8 cellular contexts compared by ENCODE assay signal in genomic region chr15:63501256-63502089, GRCh38. TPM values are rescaled to one million over a fixed set of nuclear protein-coding genes. Genes with fewer than 3 reads are reported as not detected.
A peak's percentile ranks its signal among the peaks of the same experiment; 100 is the strongest.
DNase-seq lines count a peak whose midpoint lies in the region; ATAC-seq and TF ChIP-seq lines count a peak whose summit lies in the region.

No MANE protein-coding gene starts in this region.

- peaks cover 57% of the 10 kb centered on the region for H3K4me1 Mint-ChIP-seq in activated naive CD8-positive, alpha-beta T cell treated with anti-CD3 and anti-CD28 coated beads for 36 hours
- peaks cover 46% of the 10 kb centered on the region for H3K4me1 Mint-ChIP-seq in osteocyte (ENCODE audit: unreplicated experiment)

- H3K36me3 Mint-ChIP-seq in activated naive CD8-positive, alpha-beta T cell treated with anti-CD3 and anti-CD28 coated beads for 36 hours = peaks cover 5% of the 10 kb centered on the region
- H3K36me3 Mint-ChIP-seq in osteocyte (ENCODE audit: unreplicated experiment) = no peaks in the 10 kb centered on the region

- TF ChIP-seq CTCF in BJ (IDR thresholded peaks at IDR 0.05; ENCODE audit: insufficient read depth, low read depth, low read length) = no peak
- no peak for TF ChIP-seq CTCF in osteocyte (IDR thresholded peaks at IDR 0.05)

- H3K27ac Mint-ChIP-seq in activated naive CD8-positive, alpha-beta T cell treated with anti-CD3 and anti-CD28 coated beads for 36 hours = peak overlapping the region; percentile 97
- peak overlapping the region; percentile 84 for H3K27ac Mint-ChIP-seq in osteocyte (ENCODE audit: unreplicated experiment)

- peaks cover 27% of the 10 kb centered on the region for H3K4me1 ChIP-seq in HUES6 (ENCODE audit: control insufficient read depth, insufficient read depth, low read length)

- intact Hi-C loops in head of caudate nucleus (cut with DNase I) = loop anchor here (5.0 kb wide), 1 partner anchor 39 kb away; no protein-coding TSS in a partner anchor

- POLR2A ChIA-PET in BJ (lab: Charles Lee) = interaction anchor here (0.6 kb wide), 1 partner anchor 405 kb away, joined by 3 read pairs; no protein-coding TSS in a partner anchor

- CTCF ChIA-PET in BJ (lab: Yijun Ruan, JAX) = interaction anchor here (0.6 to 1.7 kb wide), 4 partner anchors 9 to 99 kb away, joined by 3 to 11 read pairs (median 3); no protein-coding TSS in a partner anchor

- H3K4me3 ChIP-seq in BJ (ENCODE audit: low read depth, low read length) (peak overlapping the region; percentile 25; the same call in 1 of the 2 replicates), HUES6 (ENCODE audit: low read depth, low read length) (peak overlapping the region; percentile 41)

- peak overlapping the region; percentile 59 for H3K4me3 Mint-ChIP-seq in activated naive CD8-positive, alpha-beta T cell treated with anti-CD3 and anti-CD28 coated beads for 36 hours
- peak overlapping the region; percentile 55 for H3K4me3 Mint-ChIP-seq in osteocyte (ENCODE audit: unreplicated experiment)

- H3K9me3 ChIP-seq in HUES6 (ENCODE audit: control insufficient read depth, insufficient read depth, low read depth, low read length) = no peaks in the 10 kb centered on the region

- DNase-seq in BJ (ENCODE audit: low read depth) = peak; percentile 83
- DNase-seq in activated naive CD8-positive, alpha-beta T cell treated with anti-CD3 and anti-CD28 coated beads for 36 hours = peak; percentile 51
- peak in 34 of 42 donors; percentile 21 to 78 (median 44) for DNase-seq in head of caudate nucleus
- DNase-seq in osteocyte (ENCODE audit: extremely low spot score, unreplicated experiment) = peak; percentile 87
- no peak for DNase-seq in cerebellar nuclear complex (lab: John Stamatoyannopoulos, UW)

- no peaks in the 10 kb centered on the region for H3K27me3 Mint-ChIP-seq in activated naive CD8-positive, alpha-beta T cell treated with anti-CD3 and anti-CD28 coated beads for 36 hours
- H3K27me3 Mint-ChIP-seq in osteocyte (ENCODE audit: unreplicated experiment) = peaks cover 5% of the 10 kb centered on the region

- ATAC-seq in HG03135 (IDR thresholded peaks at IDR 0.05; ENCODE audit: unreplicated experiment) (no peak), GM18858 (IDR thresholded peaks at IDR 0.05; ENCODE audit: unreplicated experiment) (no peak)

- H3K27me3 ChIP-seq in BJ (ENCODE audit: control insufficient read depth, insufficient read depth, low read length) = no peaks in the 10 kb centered on the region
- peaks cover 89% of the 10 kb centered on the region for H3K27me3 ChIP-seq in HUES6 (ENCODE audit: control insufficient read depth, insufficient read depth, low read length)

- H3K9me3 Mint-ChIP-seq in activated naive CD8-positive, alpha-beta T cell treated with anti-CD3 and anti-CD28 coated beads for 36 hours = peaks cover 1% of the 10 kb centered on the region
- no peaks in the 10 kb centered on the region for H3K9me3 Mint-ChIP-seq in osteocyte (ENCODE audit: unreplicated experiment)

- no peak overlapping the region for H3K27ac ChIP-seq in HUES6 (ENCODE audit: low read depth, low read length)

- no peak overlapping the region for H3K9ac ChIP-seq in HUES6 (ENCODE audit: low read length)

- H3K36me3 ChIP-seq in BJ (ENCODE audit: control insufficient read depth, insufficient read depth, low read length) (no peaks in the 10 kb centered on the region), HUES6 (ENCODE audit: control insufficient read depth, insufficient read depth, low read length) (no peaks in the 10 kb centered on the region)

RNA-seq across cellular contexts. Expression of gene USP3, which starts 2.9 kb away (rescaled TPM):
- polyA plus RNA-seq in BJ (2011; rRNA removed) = 13.3 and 17.2 TPM in 2 replicates
- polyA minus RNA-seq in BJ (2011; rRNA and poly(A)+ RNA removed) = 21.8 and 22.7 TPM in 2 replicates
- 10 to 100 TPM; 42.2 to 46.0 TPM for total RNA-seq in activated naive CD8-positive, alpha-beta T cell treated with anti-CD3 and anti-CD28 coated beads for 36 hours
- 41.2 and 45.9 TPM in 2 replicates for total RNA-seq in osteocyte

Comparison
In these comparisons a context has a peak if more than half of its experiments do, and no peak if none do; other contexts are left out.
1. DNase-seq: peak in BJ (single experiment), activated naive CD8-positive, alpha-beta T cell treated with anti-CD3 and anti-CD28 coated beads for 36 hours (single experiment), head of caudate nucleus (34 of 42) and osteocyte (single experiment); none in cerebellar nuclear complex (0 of 2).